Comparison of ENCODE assay signal across 1 cellular context in genomic region chr14:68590233-68590535, GRCh38.
TF ChIP-seq lines count a peak whose summit lies in the region.

No MANE protein-coding gene starts in this region.

TF ChIP-seq in GM23338, 12 proteins besides CTCF, POLR2A, EP300 and RAD21 (continued from another document):
- TF ChIP-seq EZH2 (IDR thresholded peaks at IDR 0.05; ENCODE audit: low read depth, unreplicated experiment) = no peak
- no peak for TF ChIP-seq ZNF462 (CRISPR knock-in tag; IDR thresholded peaks at IDR 0.05)
- no peak for TF ChIP-seq ZNF331 (CRISPR knock-in tag; IDR thresholded peaks at IDR 0.05; ENCODE audit: low read depth)
- no peak for TF ChIP-seq STAT1 (IDR thresholded peaks at IDR 0.05; ENCODE audit: unreplicated experiment)
- no peak for TF ChIP-seq NANOG (IDR thresholded peaks at IDR 0.05; ENCODE audit: borderline replicate concordance)
